8 cellular contexts compared by ENCODE assay signal in the genomic region with DNA sequence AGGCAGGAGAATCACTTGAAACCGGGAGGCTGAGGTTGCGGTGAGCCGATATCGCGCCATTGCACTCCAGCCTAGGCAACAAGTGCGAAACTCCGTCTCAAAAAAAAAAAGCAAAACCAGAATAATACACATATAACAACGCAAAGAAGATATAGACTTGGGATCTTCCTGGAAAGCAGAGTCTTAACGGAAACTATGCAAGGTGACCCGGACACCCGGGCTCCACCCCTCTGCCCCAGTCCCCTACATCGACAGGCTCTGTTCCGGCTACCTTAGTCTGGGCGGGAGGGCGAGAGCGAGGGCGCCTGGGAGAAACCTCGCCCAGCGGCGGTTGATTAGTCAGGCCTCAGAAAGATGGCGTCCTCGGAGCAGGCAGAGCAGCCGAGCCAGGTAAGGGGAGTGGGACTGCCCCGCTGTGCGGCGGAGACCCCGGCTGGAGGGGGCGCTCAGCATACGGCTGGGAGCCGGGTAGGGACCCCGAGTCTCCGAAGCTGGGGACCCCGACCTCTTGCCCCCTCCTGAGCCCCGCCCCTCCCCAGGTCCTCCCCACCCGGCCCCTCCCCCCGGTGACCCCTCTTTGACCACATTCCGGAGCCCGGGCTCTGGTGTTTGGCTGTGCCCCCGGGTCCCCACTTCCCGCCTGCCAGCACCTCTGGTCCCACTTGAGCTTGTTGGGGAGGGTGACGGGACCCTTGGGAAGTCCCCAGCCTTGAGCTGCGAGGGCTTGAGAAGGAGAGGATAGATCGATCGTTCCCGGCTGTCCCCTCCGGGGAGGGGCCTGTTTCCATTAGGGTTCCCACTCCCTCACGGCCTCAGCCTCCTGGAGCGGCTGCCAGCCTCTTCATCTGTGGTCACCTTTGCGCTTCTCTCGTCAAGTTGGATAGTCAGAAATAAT. TPM values are rescaled to one million over a fixed set of nuclear protein-coding genes. Genes with fewer than 3 reads are reported as not detected.
A peak's percentile ranks its signal among the peaks of the same experiment; 100 is the strongest.
DNase-seq lines count a peak whose midpoint lies in the region; ATAC-seq and TF ChIP-seq lines count a peak whose summit lies in the region.

A gene with protein sequence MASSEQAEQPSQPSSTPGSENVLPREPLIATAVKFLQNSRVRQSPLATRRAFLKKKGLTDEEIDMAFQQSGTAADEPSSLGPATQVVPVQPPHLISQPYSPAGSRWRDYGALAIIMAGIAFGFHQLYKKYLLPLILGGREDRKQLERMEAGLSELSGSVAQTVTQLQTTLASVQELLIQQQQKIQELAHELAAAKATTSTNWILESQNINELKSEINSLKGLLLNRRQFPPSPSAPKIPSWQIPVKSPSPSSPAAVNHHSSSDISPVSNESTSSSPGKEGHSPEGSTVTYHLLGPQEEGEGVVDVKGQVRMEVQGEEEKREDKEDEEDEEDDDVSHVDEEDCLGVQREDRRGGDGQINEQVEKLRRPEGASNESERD (plus strand): TSS at position 338 of the 895 bp plus-strand sequence. CDS start 17 bp downstream, at position 355.

- TF ChIP-seq EP300 in stomach (IDR thresholded peaks at IDR 0.05), result no peak

- H3K9me3 Mint-ChIP-seq in GM23338 (no peaks in the 10 kb centered on the region), neural crest cell (no peaks in the 10 kb centered on the region)

- H3K27me3 ChIP-seq in GM23338 (ENCODE audit: insufficient read depth) (no peaks in the 10 kb centered on the region), foreskin keratinocyte (no peaks in the 10 kb centered on the region), stomach (no peaks in the 10 kb centered on the region)

- TF ChIP-seq POLR2A in stomach (IDR thresholded peaks at IDR 0.05), result no peak

- peak within 1 kb of the TSS; percentile 96 for H3K4me2 ChIP-seq in GM23338

- H3K4me3 Mint-ChIP-seq in GM23338, result peak within 1 kb of the TSS; percentile 94
- H3K4me3 Mint-ChIP-seq in neural crest cell, result peak within 1 kb of the TSS; percentile 93

- peak; percentile 82 for ATAC-seq in GM23338
- ATAC-seq in foreskin keratinocyte, result peak; percentile 85

- 10 to 16% (median 11%) methylated on average over 30 to 50 of the region's 50 CpGs for WGBS in stomach, 5 donors

- H2AFZ ChIP-seq in GM23338, result peak within 1 kb of the TSS; percentile 86

- H4K20me1 ChIP-seq in GM23338 (replicated peaks; ENCODE audit: insufficient read depth), result peaks cover 24% of the 10 kb centered on the region

- H3K27ac ChIP-seq in GM23338 (ENCODE audit: low read depth) (peak within 1 kb of the TSS; percentile 97), foreskin keratinocyte (peak within 1 kb of the TSS; percentile 61), stomach (peak within 1 kb of the TSS; percentile 87 to 92 (median 89))

- no peaks in the 10 kb centered on the region for H3K9me3 ChIP-seq in stomach

- peaks cover 22% of the 10 kb centered on the region for H3K4me1 Mint-ChIP-seq in GM23338
- H3K4me1 Mint-ChIP-seq in neural crest cell, result peaks cover 48% of the 10 kb centered on the region

- DNase-seq in DMS79 treated with DMSO at 0.1 percent for 48 hours (lab: John Stamatoyannopoulos, UW) (peak; percentile 89), GM23338 (ENCODE audit: low spot score) (peak; percentile 98), M059J (ENCODE audit: low read depth) (peak; percentile 90), SIG-M5 (lab: John Stamatoyannopoulos, UW) (peak; percentile 38), activated gamma-delta T cell (lab: John Stamatoyannopoulos, UW) (peak; percentile 56), foreskin keratinocyte (peak; percentile 44 to 72), neural crest cell (ENCODE audit: low read depth, low spot score) (peak; percentile 83), stomach (peak; percentile 87)

- H3K36me3 Mint-ChIP-seq in GM23338 (ENCODE audit: low read depth), result peaks cover 8% of the 10 kb centered on the region; the same call in 2 of the 3 replicates
- H3K36me3 Mint-ChIP-seq in neural crest cell (ENCODE audit: low read depth), result no peaks in the 10 kb centered on the region

- H3K4me3 ChIP-seq in GM23338 (peak within 1 kb of the TSS; percentile 99), stomach (peak within 1 kb of the TSS; percentile 90 to 98 (median 94))

- peaks cover 11% of the 10 kb centered on the region for H3K27me3 Mint-ChIP-seq in GM23338 (ENCODE audit: insufficient read depth, low read depth, poor library complexity)
- H3K27me3 Mint-ChIP-seq in neural crest cell (ENCODE audit: low read depth), result no peaks in the 10 kb centered on the region

- peak within 1 kb of the TSS; percentile 83 for H3K27ac Mint-ChIP-seq in GM23338
- H3K27ac Mint-ChIP-seq in neural crest cell (ENCODE audit: unreplicated experiment), result no peak within 1 kb of the TSS

- H3K4me1 ChIP-seq in GM23338 (ENCODE audit: insufficient read depth) (peaks cover 20% of the 10 kb centered on the region), foreskin keratinocyte (peaks cover 8% of the 10 kb centered on the region), stomach (peaks cover 22 to 63% (median 48%) of the 10 kb centered on the region in 4 donors)

- peaks cover 68% of the 10 kb centered on the region for H3K79me2 ChIP-seq in GM23338 (replicated peaks; ENCODE audit: insufficient read depth)

- intact Hi-C loops in stomach (cut with DNase I; ENCODE audit: low total_unique reads), result no loop called here

- H3K9me2 ChIP-seq in GM23338 (ENCODE audit: insufficient read depth), result no peaks in the 10 kb centered on the region

- no peaks in the 10 kb centered on the region for H3K36me3 ChIP-seq in GM23338 (ENCODE audit: insufficient read depth)
- no peaks in the 10 kb centered on the region for H3K36me3 ChIP-seq in stomach

- TF ChIP-seq CTCF in GM23338 (conservative IDR thresholded peaks at IDR 0.05; ENCODE audit: low read depth in 2 of 2), result 0 out of 4 replicates have a peak, but pooled peaks of 1 of the 2 experiments have one; percentile 11
- TF ChIP-seq CTCF in foreskin keratinocyte (conservative IDR thresholded peaks at IDR 0.05), result no peak
- no peak for TF ChIP-seq CTCF in neural crest cell (conservative IDR thresholded peaks at IDR 0.05)
- TF ChIP-seq CTCF in stomach (IDR thresholded peaks at IDR 0.05), result no peak

- H3F3A ChIP-seq in GM23338 (replicated peaks; ENCODE audit: low read depth), result peaks cover 14% of the 10 kb centered on the region

TF ChIP-seq in GM23338, 12 proteins besides CTCF, POLR2A, EP300 and RAD21:
- TF ChIP-seq, protein P1, sequence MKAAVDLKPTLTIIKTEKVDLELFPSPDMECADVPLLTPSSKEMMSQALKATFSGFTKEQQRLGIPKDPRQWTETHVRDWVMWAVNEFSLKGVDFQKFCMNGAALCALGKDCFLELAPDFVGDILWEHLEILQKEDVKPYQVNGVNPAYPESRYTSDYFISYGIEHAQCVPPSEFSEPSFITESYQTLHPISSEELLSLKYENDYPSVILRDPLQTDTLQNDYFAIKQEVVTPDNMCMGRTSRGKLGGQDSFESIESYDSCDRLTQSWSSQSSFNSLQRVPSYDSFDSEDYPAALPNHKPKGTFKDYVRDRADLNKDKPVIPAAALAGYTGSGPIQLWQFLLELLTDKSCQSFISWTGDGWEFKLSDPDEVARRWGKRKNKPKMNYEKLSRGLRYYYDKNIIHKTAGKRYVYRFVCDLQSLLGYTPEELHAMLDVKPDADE (IDR thresholded peaks at IDR 0.05), result peak; percentile 98
- TF ChIP-seq ZNF331 (CRISPR knock-in tag; IDR thresholded peaks at IDR 0.05; ENCODE audit: low read depth), result no peak
- TF ChIP-seq CREB1 (CRISPR knock-in tag; IDR thresholded peaks at IDR 0.05; ENCODE audit: low read depth), result 0 out of 2 replicates have a peak, but pooled peaks have one; percentile 28
- TF ChIP-seq POLR2AphosphoS5 (IDR thresholded peaks at IDR 0.05; ENCODE audit: low read depth), result peak; percentile 65

RNA-seq across cellular contexts. Expression of the gene that starts here (rescaled TPM):
- total RNA-seq in GM23338 (2014; rRNA removed; shearing (Covaris generic)), result 14.0 and 19.6 TPM in 2 replicates
- polyA plus RNA-seq in GM23338 (2016; fragmentation: Nextera tagmentation; extraction: Ambion mirVana) (16.4 and 17.6 TPM in 2 replicates), foreskin keratinocyte (23.3 and 24.7 TPM in 2 replicates), stomach (10 to 100 TPM in 1 of 3 donors, 1 to 10 TPM in 2; 8.2 to 11.2 (median 9.3) TPM)
- total RNA-seq in M059J (2014; rRNA removed; shearing (Covaris generic)), result 21.4 and 27.1 TPM in 2 replicates
- total RNA-seq in foreskin keratinocyte (21.3 and 23.7 TPM in 2 replicates), neural crest cell (21.5 and 28.0 TPM in 2 replicates), stomach (10 to 100 TPM; 12.5 to 26.3 (median 14.7) TPM)

Comparison
In these comparisons a context has a peak if more than half of its experiments do, and no peak if none do; other contexts are left out.
1. Peak in every context shown above with its lines: DNase-seq, ATAC-seq, H3K4me3 ChIP-seq and H3K27ac ChIP-seq.
2. DNase-seq: peak in every context shown above with its lines; median percentile 98 in GM23338; 90 in M059J; 89 in DMS79 treated with DMSO at 0.1 percent for 48 hours; 87 in stomach; 83 in neural crest cell; 58 in foreskin keratinocyte; 56 in activated gamma-delta T cell; 38 in SIG-M5.